In genomic region chr11:57322881-57323467, GRCh38 we compare ENCODE assay signal across 10 cellular contexts. TPM values are rescaled to one million over a fixed set of nuclear protein-coding genes. Genes with fewer than 3 reads are reported as not detected.
DNase-seq lines count a peak whose midpoint lies in the region; ATAC-seq and TF ChIP-seq lines count a peak whose summit lies in the region.
"Had no signal": no experiment of that assay in that cellular context is flagged by ENCODE, and none has a peak within 500 bp of the region (broad histone marks: within the 10 kb centered on the region; RNA-seq: fewer than 3 reads in every experiment).

No MANE protein-coding gene starts in this region.

- intact Hi-C loops in natural killer cell (cut with micrococcal nuclease) = no loop called here

- ATAC-seq in natural killer cell (no peak), GM21529 (IDR thresholded peaks at IDR 0.05; ENCODE audit: unreplicated experiment) (no peak)

- H3K27me3 ChIP-seq in AG04450 (ENCODE audit: control insufficient read depth, insufficient read depth, low read length) = no peaks in the 10 kb centered on the region

- POLR2A ChIA-PET in AG04450 (lab: Yijun Ruan, JAX) = interaction anchor here (0.6 to 2.9 kb wide), 3 partner anchors 11 to 207 kb away, joined by 3 to 44 read pairs (median 4); no protein-coding TSS in a partner anchor

- H3K27me3 Mint-ChIP-seq in natural killer cell (ENCODE audit: low read depth in 2 of 2) = no peaks in the 10 kb centered on the region

- peak overlapping the region; percentile 91 for H3K4me3 Mint-ChIP-seq in natural killer cell

- DNase-seq in AG04450 (ENCODE audit: low read depth, low spot score) (no peak), LNCaP clone FGC (ENCODE audit: low read depth) (no peak), coronary artery (ENCODE audit: low spot score) (no peak), natural killer cell (no peak), T-helper 9 cell (no peak), RPMI8226 (no peak), DMS153 (lab: John Stamatoyannopoulos, UW) (no peak)

- H3K27ac ChIP-seq in AG04450 (ENCODE audit: low read depth, low read length) (peak overlapping the region; percentile 83), coronary artery (peak overlapping the region; percentile 94 to 100)

- no peaks in the 10 kb centered on the region for H3K9me3 Mint-ChIP-seq in natural killer cell

- H3K27ac Mint-ChIP-seq in natural killer cell = peak overlapping the region; percentile 69 to 96

- H3K4me3 ChIP-seq in AG04450 (ENCODE audit: low read depth, low read length) = peak overlapping the region; percentile 83
- H3K4me3 ChIP-seq in LNCaP clone FGC (ENCODE audit: low read depth, low read length) = peak overlapping the region; percentile 89
- H3K4me3 ChIP-seq in coronary artery = peak overlapping the region; percentile 99

- peaks cover 10 to 35% of the 10 kb centered on the region in 2 donors for H3K4me1 Mint-ChIP-seq in natural killer cell

- CTCF ChIA-PET in AG04450 (lab: Charles Lee) = interaction anchor here (2.9 kb wide), 1 partner anchor 74 kb away, joined by 23 read pairs; no protein-coding TSS in a partner anchor

- H3K36me3 Mint-ChIP-seq in natural killer cell = peaks cover 12% of the 10 kb centered on the region

- TF ChIP-seq CTCF in AG04450 (IDR thresholded peaks at IDR 0.05; ENCODE audit: low read depth, low read length) = no peak
- no peak for TF ChIP-seq CTCF in LNCaP clone FGC (IDR thresholded peaks at IDR 0.05; ENCODE audit: control insufficient read depth, extremely low read depth, insufficient read depth)
- TF ChIP-seq CTCF in coronary artery (IDR thresholded peaks at IDR 0.05) = no peak
- TF ChIP-seq CTCF in natural killer cell (IDR thresholded peaks at IDR 0.05) = no peak

- H3K9me3 ChIP-seq in AG04450 (ENCODE audit: control insufficient read depth, insufficient read depth, low read length) = no peaks in the 10 kb centered on the region; the same call in 1 of the 2 replicates

RNA-seq across cellular contexts. Expression of gene TNKS1BP1, which starts 1.8 kb away (rescaled TPM):
- polyA plus RNA-seq in AG04450 (2011; rRNA removed) = 59.4 and 63.8 TPM in 2 replicates
- 76.8 and 78.0 TPM in 2 replicates for polyA minus RNA-seq in AG04450 (2011; rRNA and poly(A)+ RNA removed)
- 1 to 10 TPM; 4.3 to 9.3 (median 7.5) TPM for total RNA-seq in natural killer cell

RNA-seq across cellular contexts. Expression of gene SSRP1, which starts 12.7 kb away (rescaled TPM):
- 111 and 113 TPM in 2 replicates for polyA plus RNA-seq in AG04450 (2011; rRNA removed)
- polyA minus RNA-seq in AG04450 (2011; rRNA and poly(A)+ RNA removed) = 115 and 126 TPM in 2 replicates
- total RNA-seq in natural killer cell = 10 to 100 TPM; 45.5 to 50.0 (median 47.1) TPM

RNA-seq across cellular contexts. Expression of gene P2RX3, which starts 15.2 kb away (rescaled TPM):
- polyA plus RNA-seq in AG04450 (2011; rRNA removed) = not detected in 2 replicates
- not detected in 2 replicates for polyA minus RNA-seq in AG04450 (2011; rRNA and poly(A)+ RNA removed)
- not detected for total RNA-seq in natural killer cell
- total RNA-seq: dermis microvascular lymphatic vessel endothelial cell, LHCN-M2 had no signal

RNA-seq across cellular contexts. Expression of gene PRG3, which starts 58.0 kb away (rescaled TPM):
- not detected in 2 replicates for polyA plus RNA-seq in AG04450 (2011; rRNA removed)
- polyA minus RNA-seq in AG04450 (2011; rRNA and poly(A)+ RNA removed) = not detected in 2 replicates
- not detected for total RNA-seq in natural killer cell
- total RNA-seq: dermis microvascular lymphatic vessel endothelial cell, LHCN-M2 had no signal
